ENCODE assay signal across 27 cellular contexts in genomic region chr11:38130514-38130913, GRCh38.
"Had no signal": no experiment of that assay in that cellular context is flagged by ENCODE, and none has a peak within 500 bp of the region (broad histone marks: within the 10 kb centered on the region; RNA-seq: fewer than 3 reads in every experiment).

No MANE protein-coding gene starts in this region.

- H3K9me3 Mint-ChIP-seq: natural killer cell treated with Interleukin-12 subunit alpha and Interleukin-12 subunit beta and Interleukin-15 and Interleukin-18, amount 100 ng/mL, for 72 hours had no signal

- ATAC-seq: mucosa of descending colon; naive thymus-derived CD4-positive, alpha-beta T cell; natural killer cell treated with Interleukin-12 subunit alpha and Interleukin-12 subunit beta and Interleukin-15 and Interleukin-18, amount 100 ng/mL, for 72 hours; pancreas; right cardiac atrium; sciatic nerve; stimulated activated effector memory CD8-positive, alpha-beta T cell treated with anti-CD3 and anti-CD28 coated beads, Interleukin-12 subunit alpha, Interleukin-12 subunit beta, amount 100 ng/mL, for 72 hours; upper lobe of right lung had no signal

- H3K27ac ChIP-seq: hepatocyte, left ventricle myocardium inferior, pancreas, prostate gland, skin epidermis, spleen, suprapubic skin, thoracic aorta, tibial artery, upper lobe of right lung had no signal

- H3K4me1 Mint-ChIP-seq: memory B cell; naive thymus-derived CD4-positive, alpha-beta T cell; stimulated activated effector memory CD8-positive, alpha-beta T cell treated with anti-CD3 and anti-CD28 coated beads, Interleukin-12 subunit alpha, Interleukin-12 subunit beta, amount 100 ng/mL, for 72 hours had no signal

- H3K4me1 ChIP-seq: left ventricle myocardium inferior, pancreas, prostate gland, spleen, suprapubic skin, tibial artery, upper lobe of right lung had no signal

- H3K36me3 Mint-ChIP-seq: memory B cell; naive thymus-derived CD4-positive, alpha-beta T cell; natural killer cell treated with Interleukin-12 subunit alpha and Interleukin-12 subunit beta and Interleukin-15 and Interleukin-18, amount 100 ng/mL, for 72 hours; stimulated activated effector memory CD8-positive, alpha-beta T cell treated with anti-CD3 and anti-CD28 coated beads, Interleukin-12 subunit alpha, Interleukin-12 subunit beta, amount 100 ng/mL, for 72 hours had no signal

- FAIRE-seq: pancreas, urothelium cell line had no signal

- H2AFZ ChIP-seq: hepatocyte had no signal

- H3K4me2 ChIP-seq: hepatocyte had no signal

- H3K27me3 Mint-ChIP-seq: memory B cell; naive thymus-derived CD4-positive, alpha-beta T cell; natural killer cell treated with Interleukin-12 subunit alpha and Interleukin-12 subunit beta and Interleukin-15 and Interleukin-18, amount 100 ng/mL, for 72 hours; stimulated activated naive CD8-positive, alpha-beta T cell treated with anti-CD3 and anti-CD28 coated beads, Interleukin-15, Interleukin-2, amounts not matched to agents 100 ng/mL and 50 ng/mL, for 24 hours had no signal

- H3K4me3 Mint-ChIP-seq: memory B cell; naive thymus-derived CD4-positive, alpha-beta T cell; natural killer cell treated with Interleukin-12 subunit alpha and Interleukin-12 subunit beta and Interleukin-15 and Interleukin-18, amount 100 ng/mL, for 72 hours; stimulated activated effector memory CD8-positive, alpha-beta T cell treated with anti-CD3 and anti-CD28 coated beads, Interleukin-12 subunit alpha, Interleukin-12 subunit beta, amount 100 ng/mL, for 72 hours; stimulated activated naive CD8-positive, alpha-beta T cell treated with anti-CD3 and anti-CD28 coated beads, Interleukin-15, Interleukin-2, amounts not matched to agents 100 ng/mL and 50 ng/mL, for 24 hours had no signal

- H3K27me3 ChIP-seq: hepatocyte, pancreas, spleen, suprapubic skin, tibial artery, upper lobe of right lung had no signal

- H3K27ac Mint-ChIP-seq: memory B cell; naive thymus-derived CD4-positive, alpha-beta T cell; natural killer cell treated with Interleukin-12 subunit alpha and Interleukin-12 subunit beta and Interleukin-15 and Interleukin-18, amount 100 ng/mL, for 72 hours; stimulated activated effector memory CD8-positive, alpha-beta T cell treated with anti-CD3 and anti-CD28 coated beads, Interleukin-12 subunit alpha, Interleukin-12 subunit beta, amount 100 ng/mL, for 72 hours; stimulated activated naive CD8-positive, alpha-beta T cell treated with anti-CD3 and anti-CD28 coated beads, Interleukin-15, Interleukin-2, amounts not matched to agents 100 ng/mL and 50 ng/mL, for 24 hours had no signal

- H3K36me3 ChIP-seq: left ventricle myocardium inferior, pancreas, prostate gland, spleen, suprapubic skin, thoracic aorta, tibial artery, upper lobe of right lung had no signal

- H3K79me2 ChIP-seq: hepatocyte had no signal

- H3K4me3 ChIP-seq: hepatocyte, left ventricle myocardium inferior, lung, mucosa of descending colon, pancreas, prostate gland, skin epidermis, spleen, suprapubic skin, thoracic aorta, tibial artery, upper lobe of right lung had no signal

- H3K9me3 ChIP-seq: left ventricle myocardium inferior, pancreas, prostate gland, suprapubic skin, thoracic aorta, tibial artery, upper lobe of right lung had no signal

- DNase-seq: islet precursor cell; left ventricle myocardium inferior; midbrain; mucosa of descending colon; naive thymus-derived CD4-positive, alpha-beta T cell; pancreas; posterior cingulate gyrus; retina; right cardiac atrium; spleen; stimulated activated CD4-positive, alpha-beta T cell treated with anti-CD3 and anti-CD28 coated beads, Interleukin-4, amount 100 ng/mL, for 24 hours; stimulated activated naive CD4-positive, alpha-beta T cell; tibial artery; trophoblast cell; upper lobe of right lung had no signal
